1 cellular context compared by ENCODE assay signal in the genomic region with DNA sequence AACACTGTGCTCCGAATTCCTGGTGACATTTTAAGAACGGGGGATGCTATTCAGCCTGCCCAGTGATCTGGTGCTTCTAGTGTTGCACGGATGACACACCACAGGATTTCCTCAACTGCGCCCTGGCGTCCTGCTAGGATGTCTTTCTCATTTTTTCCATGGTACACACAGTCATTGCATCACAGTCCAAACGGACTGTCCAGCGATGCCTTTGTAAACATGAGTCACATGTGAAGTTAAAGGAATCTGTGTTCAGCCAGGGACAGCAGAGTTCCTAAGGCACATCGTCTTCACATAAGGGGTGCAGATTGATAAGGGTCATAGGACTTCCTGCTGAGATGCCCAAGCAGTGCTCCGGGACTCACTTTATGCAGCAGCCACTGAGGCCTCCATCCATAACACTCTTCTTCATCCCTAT.
TF ChIP-seq lines count a peak whose summit lies in the region.

No MANE protein-coding gene starts in this region.

TF ChIP-seq in HepG2, 621 proteins besides CTCF, POLR2A, EP300 and RAD21 (continued from another document and continues in another):
- TF ChIP-seq, protein P1, sequence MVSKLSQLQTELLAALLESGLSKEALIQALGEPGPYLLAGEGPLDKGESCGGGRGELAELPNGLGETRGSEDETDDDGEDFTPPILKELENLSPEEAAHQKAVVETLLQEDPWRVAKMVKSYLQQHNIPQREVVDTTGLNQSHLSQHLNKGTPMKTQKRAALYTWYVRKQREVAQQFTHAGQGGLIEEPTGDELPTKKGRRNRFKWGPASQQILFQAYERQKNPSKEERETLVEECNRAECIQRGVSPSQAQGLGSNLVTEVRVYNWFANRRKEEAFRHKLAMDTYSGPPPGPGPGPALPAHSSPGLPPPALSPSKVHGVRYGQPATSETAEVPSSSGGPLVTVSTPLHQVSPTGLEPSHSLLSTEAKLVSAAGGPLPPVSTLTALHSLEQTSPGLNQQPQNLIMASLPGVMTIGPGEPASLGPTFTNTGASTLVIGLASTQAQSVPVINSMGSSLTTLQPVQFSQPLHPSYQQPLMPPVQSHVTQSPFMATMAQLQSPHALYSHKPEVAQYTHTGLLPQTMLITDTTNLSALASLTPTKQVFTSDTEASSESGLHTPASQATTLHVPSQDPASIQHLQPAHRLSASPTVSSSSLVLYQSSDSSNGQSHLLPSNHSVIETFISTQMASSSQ (IDR thresholded peaks at IDR 0.05; ENCODE audit: low read depth): 0 out of 2 replicates have a peak, but pooled peaks have one; percentile 20
- TF ChIP-seq, protein P1 (CRISPR knock-in tag; IDR thresholded peaks at IDR 0.05; ENCODE audit: borderline replicate concordance): peak; percentile 56; the same call in 1 of the 2 replicates
- no peak for TF ChIP-seq ZNF468 (CRISPR knock-in tag; IDR thresholded peaks at IDR 0.05)
- no peak for TF ChIP-seq ZNF121 (CRISPR knock-in tag; IDR thresholded peaks at IDR 0.05)
- TF ChIP-seq FOSL2 (CRISPR knock-in tag; IDR thresholded peaks at IDR 0.05): peak; percentile 99
- TF ChIP-seq, protein P2, sequence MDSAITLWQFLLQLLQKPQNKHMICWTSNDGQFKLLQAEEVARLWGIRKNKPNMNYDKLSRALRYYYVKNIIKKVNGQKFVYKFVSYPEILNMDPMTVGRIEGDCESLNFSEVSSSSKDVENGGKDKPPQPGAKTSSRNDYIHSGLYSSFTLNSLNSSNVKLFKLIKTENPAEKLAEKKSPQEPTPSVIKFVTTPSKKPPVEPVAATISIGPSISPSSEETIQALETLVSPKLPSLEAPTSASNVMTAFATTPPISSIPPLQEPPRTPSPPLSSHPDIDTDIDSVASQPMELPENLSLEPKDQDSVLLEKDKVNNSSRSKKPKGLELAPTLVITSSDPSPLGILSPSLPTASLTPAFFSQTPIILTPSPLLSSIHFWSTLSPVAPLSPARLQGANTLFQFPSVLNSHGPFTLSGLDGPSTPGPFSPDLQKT (CRISPR knock-in tag; IDR thresholded peaks at IDR 0.05; ENCODE audit: borderline replicate concordance): no peak
- TF ChIP-seq ZSCAN30 (CRISPR knock-in tag; IDR thresholded peaks at IDR 0.05): no peak
- TF ChIP-seq MAFG (CRISPR knock-in tag; IDR thresholded peaks at IDR 0.05): no peak
- peak; percentile 58 for TF ChIP-seq CBX1 (IDR thresholded peaks at IDR 0.05; ENCODE audit: low read depth)
- no peak for TF ChIP-seq ZFP90 (CRISPR knock-in tag; IDR thresholded peaks at IDR 0.05; ENCODE audit: borderline replicate concordance)
- TF ChIP-seq RFX1 (IDR thresholded peaks at IDR 0.05): no peak
- no peak for TF ChIP-seq ZNF260 (CRISPR knock-in tag; IDR thresholded peaks at IDR 0.05; ENCODE audit: borderline replicate concordance, low read depth)
- TF ChIP-seq ZNF33B (CRISPR knock-in tag; IDR thresholded peaks at IDR 0.05): no peak
- TF ChIP-seq CAMTA2 (CRISPR knock-in tag; IDR thresholded peaks at IDR 0.05; ENCODE audit: borderline replicate concordance): no peak
- 0 out of 2 replicates have a peak, but pooled peaks have one; percentile 62 for TF ChIP-seq SNAPC2 (CRISPR knock-in tag; IDR thresholded peaks at IDR 0.05)
- TF ChIP-seq CCDC6 (CRISPR knock-in tag; IDR thresholded peaks at IDR 0.05): peak; percentile 84; the same call in 1 of the 2 replicates
- no peak for TF ChIP-seq HCFC1 (IDR thresholded peaks at IDR 0.05; ENCODE audit: low read depth, low read length)
- TF ChIP-seq PAWR (CRISPR knock-in tag; IDR thresholded peaks at IDR 0.05; ENCODE audit: borderline replicate concordance): no peak
- no peak for TF ChIP-seq ZSCAN25 (CRISPR knock-in tag; IDR thresholded peaks at IDR 0.05)
- TF ChIP-seq NONO (IDR thresholded peaks at IDR 0.05): no peak
- peak; percentile 73 for TF ChIP-seq NONO (CRISPR knock-in tag; conservative IDR thresholded peaks at IDR 0.05)
- TF ChIP-seq, protein P3, sequence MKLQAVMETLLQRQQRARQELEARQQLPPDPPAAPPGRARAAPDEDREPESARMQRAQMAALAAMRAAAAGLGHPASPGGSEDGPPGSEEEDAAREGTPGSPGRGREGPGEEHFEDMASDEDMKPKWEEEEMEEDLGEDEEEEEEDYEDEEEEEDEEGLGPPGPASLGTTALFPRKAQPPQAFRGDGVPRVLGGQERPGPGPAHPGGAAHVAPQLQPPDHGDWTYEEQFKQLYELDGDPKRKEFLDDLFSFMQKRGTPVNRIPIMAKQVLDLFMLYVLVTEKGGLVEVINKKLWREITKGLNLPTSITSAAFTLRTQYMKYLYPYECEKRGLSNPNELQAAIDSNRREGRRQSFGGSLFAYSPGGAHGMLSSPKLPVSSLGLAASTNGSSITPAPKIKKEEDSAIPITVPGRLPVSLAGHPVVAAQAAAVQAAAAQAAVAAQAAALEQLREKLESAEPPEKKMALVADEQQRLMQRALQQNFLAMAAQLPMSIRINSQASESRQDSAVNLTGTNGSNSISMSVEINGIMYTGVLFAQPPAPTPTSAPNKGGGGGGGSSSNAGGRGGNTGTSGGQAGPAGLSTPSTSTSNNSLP (IDR thresholded peaks at IDR 0.05; ENCODE audit: low read depth, low read length): no peak
- 0 out of 2 replicates have a peak, but pooled peaks have one; percentile 33 for TF ChIP-seq ZSCAN29 (CRISPR knock-in tag; conservative IDR thresholded peaks at IDR 0.05)
- TF ChIP-seq JUNB (CRISPR knock-in tag; IDR thresholded peaks at IDR 0.05; ENCODE audit: borderline replicate concordance): peak; percentile 89
- no peak for TF ChIP-seq ZNF557 (CRISPR knock-in tag; IDR thresholded peaks at IDR 0.05)
- TF ChIP-seq IRF2 (CRISPR knock-in tag; IDR thresholded peaks at IDR 0.05): peak; percentile 96
- TF ChIP-seq, protein P4, sequence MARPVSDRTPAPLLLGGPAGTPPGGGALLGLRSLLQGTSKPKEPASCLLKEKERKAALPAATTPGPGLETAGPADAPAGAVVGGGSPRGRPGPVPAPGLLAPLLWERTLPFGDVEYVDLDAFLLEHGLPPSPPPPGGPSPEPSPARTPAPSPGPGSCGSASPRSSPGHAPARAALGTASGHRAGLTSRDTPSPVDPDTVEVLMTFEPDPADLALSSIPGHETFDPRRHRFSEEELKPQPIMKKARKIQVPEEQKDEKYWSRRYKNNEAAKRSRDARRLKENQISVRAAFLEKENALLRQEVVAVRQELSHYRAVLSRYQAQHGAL (CRISPR knock-in tag; IDR thresholded peaks at IDR 0.05; ENCODE audit: not compliant biosample characterization): no peak
- TF ChIP-seq SP140L (CRISPR knock-in tag; IDR thresholded peaks at IDR 0.05; ENCODE audit: borderline replicate concordance): no peak
- TF ChIP-seq ZNF850 (CRISPR knock-in tag; conservative IDR thresholded peaks at IDR 0.05): no peak
- no peak for TF ChIP-seq HOXA7 (CRISPR knock-in tag; IDR thresholded peaks at IDR 0.05)
- TF ChIP-seq AHR (CRISPR knock-in tag; IDR thresholded peaks at IDR 0.05): no peak
- TF ChIP-seq, protein P5, sequence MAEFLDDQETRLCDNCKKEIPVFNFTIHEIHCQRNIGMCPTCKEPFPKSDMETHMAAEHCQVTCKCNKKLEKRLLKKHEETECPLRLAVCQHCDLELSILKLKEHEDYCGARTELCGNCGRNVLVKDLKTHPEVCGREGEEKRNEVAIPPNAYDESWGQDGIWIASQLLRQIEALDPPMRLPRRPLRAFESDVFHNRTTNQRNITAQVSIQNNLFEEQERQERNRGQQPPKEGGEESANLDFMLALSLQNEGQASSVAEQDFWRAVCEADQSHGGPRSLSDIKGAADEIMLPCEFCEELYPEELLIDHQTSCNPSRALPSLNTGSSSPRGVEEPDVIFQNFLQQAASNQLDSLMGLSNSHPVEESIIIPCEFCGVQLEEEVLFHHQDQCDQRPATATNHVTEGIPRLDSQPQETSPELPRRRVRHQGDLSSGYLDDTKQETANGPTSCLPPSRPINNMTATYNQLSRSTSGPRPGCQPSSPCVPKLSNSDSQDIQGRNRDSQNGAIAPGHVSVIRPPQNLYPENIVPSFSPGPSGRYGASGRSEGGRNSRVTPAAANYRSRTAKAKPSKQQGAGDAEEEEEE (CRISPR knock-in tag; IDR thresholded peaks at IDR 0.05; ENCODE audit: borderline replicate concordance): no peak
- no peak for TF ChIP-seq ELF4 (CRISPR knock-in tag; IDR thresholded peaks at IDR 0.05; ENCODE audit: borderline replicate concordance)
- 0 out of 2 replicates have a peak, but pooled peaks have one; percentile 36 for TF ChIP-seq PAX8 (CRISPR knock-in tag; IDR thresholded peaks at IDR 0.05; ENCODE audit: borderline replicate concordance)
- TF ChIP-seq, protein P6, sequence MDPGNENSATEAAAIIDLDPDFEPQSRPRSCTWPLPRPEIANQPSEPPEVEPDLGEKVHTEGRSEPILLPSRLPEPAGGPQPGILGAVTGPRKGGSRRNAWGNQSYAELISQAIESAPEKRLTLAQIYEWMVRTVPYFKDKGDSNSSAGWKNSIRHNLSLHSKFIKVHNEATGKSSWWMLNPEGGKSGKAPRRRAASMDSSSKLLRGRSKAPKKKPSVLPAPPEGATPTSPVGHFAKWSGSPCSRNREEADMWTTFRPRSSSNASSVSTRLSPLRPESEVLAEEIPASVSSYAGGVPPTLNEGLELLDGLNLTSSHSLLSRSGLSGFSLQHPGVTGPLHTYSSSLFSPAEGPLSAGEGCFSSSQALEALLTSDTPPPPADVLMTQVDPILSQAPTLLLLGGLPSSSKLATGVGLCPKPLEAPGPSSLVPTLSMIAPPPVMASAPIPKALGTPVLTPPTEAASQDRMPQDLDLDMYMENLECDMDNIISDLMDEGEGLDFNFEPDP (CRISPR knock-in tag; conservative IDR thresholded peaks at IDR 0.05): no peak
- TF ChIP-seq REL (CRISPR knock-in tag; conservative IDR thresholded peaks at IDR 0.05): no peak
- TF ChIP-seq, protein P7, sequence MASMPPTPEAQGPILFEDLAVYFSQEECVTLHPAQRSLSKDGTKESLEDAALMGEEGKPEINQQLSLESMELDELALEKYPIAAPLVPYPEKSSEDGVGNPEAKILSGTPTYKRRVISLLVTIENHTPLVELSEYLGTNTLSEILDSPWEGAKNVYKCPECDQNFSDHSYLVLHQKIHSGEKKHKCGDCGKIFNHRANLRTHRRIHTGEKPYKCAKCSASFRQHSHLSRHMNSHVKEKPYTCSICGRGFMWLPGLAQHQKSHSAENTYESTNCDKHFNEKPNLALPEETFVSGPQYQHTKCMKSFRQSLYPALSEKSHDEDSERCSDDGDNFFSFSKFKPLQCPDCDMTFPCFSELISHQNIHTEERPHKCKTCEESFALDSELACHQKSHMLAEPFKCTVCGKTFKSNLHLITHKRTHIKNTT (CRISPR knock-in tag; IDR thresholded peaks at IDR 0.05): no peak
- 0 out of 2 replicates have a peak, but pooled peaks have one; percentile 88 for TF ChIP-seq NFATC3 (CRISPR knock-in tag; IDR thresholded peaks at IDR 0.05)
- TF ChIP-seq NFE2L1 (CRISPR knock-in tag; IDR thresholded peaks at IDR 0.05; ENCODE audit: borderline replicate concordance): no peak
- TF ChIP-seq ZNF747 (CRISPR knock-in tag; IDR thresholded peaks at IDR 0.05; ENCODE audit: borderline replicate concordance): no peak
- 0 out of 2 replicates have a peak, but pooled peaks have one; percentile 19 for TF ChIP-seq ZNF816 (CRISPR knock-in tag; IDR thresholded peaks at IDR 0.05; ENCODE audit: borderline replicate concordance)
- TF ChIP-seq SMAD3 (CRISPR knock-in tag; IDR thresholded peaks at IDR 0.05): peak; percentile 83; the same call in 1 of the 2 replicates
- no peak for TF ChIP-seq PHF5A (CRISPR knock-in tag; IDR thresholded peaks at IDR 0.05; ENCODE audit: low read depth, unreplicated experiment)
- TF ChIP-seq, protein P8, sequence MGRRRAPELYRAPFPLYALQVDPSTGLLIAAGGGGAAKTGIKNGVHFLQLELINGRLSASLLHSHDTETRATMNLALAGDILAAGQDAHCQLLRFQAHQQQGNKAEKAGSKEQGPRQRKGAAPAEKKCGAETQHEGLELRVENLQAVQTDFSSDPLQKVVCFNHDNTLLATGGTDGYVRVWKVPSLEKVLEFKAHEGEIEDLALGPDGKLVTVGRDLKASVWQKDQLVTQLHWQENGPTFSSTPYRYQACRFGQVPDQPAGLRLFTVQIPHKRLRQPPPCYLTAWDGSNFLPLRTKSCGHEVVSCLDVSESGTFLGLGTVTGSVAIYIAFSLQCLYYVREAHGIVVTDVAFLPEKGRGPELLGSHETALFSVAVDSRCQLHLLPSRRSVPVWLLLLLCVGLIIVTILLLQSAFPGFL (CRISPR knock-in tag; IDR thresholded peaks at IDR 0.05): no peak
- TF ChIP-seq MED1 (CRISPR knock-in tag; IDR thresholded peaks at IDR 0.05): peak; percentile 84
- no peak for TF ChIP-seq ZMYM2 (CRISPR knock-in tag; IDR thresholded peaks at IDR 0.05)
- TF ChIP-seq HOXD1 (CRISPR knock-in tag; IDR thresholded peaks at IDR 0.05): 0 out of 2 replicates have a peak, but pooled peaks have one; percentile 15
- TF ChIP-seq ZMYM4 (CRISPR knock-in tag; IDR thresholded peaks at IDR 0.05): peak; percentile 76
- no peak for TF ChIP-seq RAD51 (IDR thresholded peaks at IDR 0.05; ENCODE audit: borderline replicate concordance)
- TF ChIP-seq, protein P9, sequence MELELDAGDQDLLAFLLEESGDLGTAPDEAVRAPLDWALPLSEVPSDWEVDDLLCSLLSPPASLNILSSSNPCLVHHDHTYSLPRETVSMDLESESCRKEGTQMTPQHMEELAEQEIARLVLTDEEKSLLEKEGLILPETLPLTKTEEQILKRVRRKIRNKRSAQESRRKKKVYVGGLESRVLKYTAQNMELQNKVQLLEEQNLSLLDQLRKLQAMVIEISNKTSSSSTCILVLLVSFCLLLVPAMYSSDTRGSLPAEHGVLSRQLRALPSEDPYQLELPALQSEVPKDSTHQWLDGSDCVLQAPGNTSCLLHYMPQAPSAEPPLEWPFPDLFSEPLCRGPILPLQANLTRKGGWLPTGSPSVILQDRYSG (CRISPR knock-in tag; IDR thresholded peaks at IDR 0.05): no peak
- TF ChIP-seq ETV6 (CRISPR knock-in tag; conservative IDR thresholded peaks at IDR 0.05): no peak
- TF ChIP-seq SAFB2 (CRISPR knock-in tag; IDR thresholded peaks at IDR 0.05; ENCODE audit: borderline replicate concordance, low read depth): no peak
- TF ChIP-seq ZNF138 (CRISPR knock-in tag; IDR thresholded peaks at IDR 0.05; ENCODE audit: low read depth): no peak
- TF ChIP-seq SYNCRIP (IDR thresholded peaks at IDR 0.05; ENCODE audit: insufficient read depth, low read depth, low read length): no peak
